In genomic region chr15:48507416-48508065, GRCh38 we compare ENCODE assay signal across 8 cellular contexts.
A peak's percentile ranks its signal among the peaks of the same experiment; 100 is the strongest.
DNase-seq lines count a peak whose midpoint lies in the region; ATAC-seq and TF ChIP-seq lines count a peak whose summit lies in the region.

No MANE protein-coding gene starts in this region.

- TF ChIP-seq CTCF in LNCaP clone FGC (IDR thresholded peaks at IDR 0.05; ENCODE audit: control insufficient read depth, extremely low read depth, insufficient read depth) = peak; percentile 55
- peak; percentile 39 for TF ChIP-seq CTCF in activated CD8-positive, alpha-beta T cell treated with anti-CD3 and anti-CD28 coated beads for 36 hours (IDR thresholded peaks at IDR 0.05)
- TF ChIP-seq CTCF in spleen (IDR thresholded peaks at IDR 0.05 in 8 of 11, conservative IDR thresholded peaks at IDR 0.05 in 3 of 11) = peak in 10 of 11 experiments; percentile 11 to 75 (median 54)

- 52% methylated on average over 2 of the region's 2 CpGs for WGBS in right cardiac atrium
- 37 to 52% (median 41%) methylated on average over 2 of the region's 2 CpGs for WGBS in spleen, 5 donors

- H3K9me3 Mint-ChIP-seq in activated naive CD8-positive, alpha-beta T cell treated with anti-CD3 and anti-CD28 coated beads, Interleukin-2, amount 50 U/mL, for 24 hours = no peaks in the 10 kb centered on the region
- H3K9me3 Mint-ChIP-seq in activated naive CD8-positive, alpha-beta T cell treated with anti-CD3 and anti-CD28 coated beads for 36 hours = no peaks in the 10 kb centered on the region
- H3K9me3 Mint-ChIP-seq in activated CD8-positive, alpha-beta T cell treated with anti-CD3 and anti-CD28 coated beads for 36 hours = no peaks in the 10 kb centered on the region

- no peak for TF ChIP-seq POLR2A in spleen (IDR thresholded peaks at IDR 0.05)

- POLR2A ChIA-PET in activated CD8-positive, alpha-beta T cell treated with anti-CD3 and anti-CD28 coated beads for 36 hours (lab: Charles Lee) = no interaction called here

- no peak overlapping the region for H3K4me3 Mint-ChIP-seq in activated naive CD8-positive, alpha-beta T cell treated with anti-CD3 and anti-CD28 coated beads, Interleukin-2, amount 50 U/mL, for 24 hours
- no peak overlapping the region for H3K4me3 Mint-ChIP-seq in activated naive CD8-positive, alpha-beta T cell treated with anti-CD3 and anti-CD28 coated beads for 36 hours
- no peak overlapping the region for H3K4me3 Mint-ChIP-seq in activated CD8-positive, alpha-beta T cell treated with anti-CD3 and anti-CD28 coated beads for 36 hours

- no peaks in the 10 kb centered on the region for H3K4me1 ChIP-seq in right cardiac atrium (ENCODE audit: control insufficient read depth, insufficient read depth, low read length)
- no peaks in the 10 kb centered on the region for H3K4me1 ChIP-seq in spleen

- intact Hi-C loops in activated CD8-positive, alpha-beta T cell treated with anti-CD3 and anti-CD28 coated beads for 36 hours (cut with micrococcal nuclease) = no loop called here
- intact Hi-C loops in right cardiac atrium (cut with DNase I) (no loop called here), spleen (cut with DNase I; ENCODE audit: low total_unique reads) (no loop called here)

- no peaks in the 10 kb centered on the region for H3K27me3 Mint-ChIP-seq in activated naive CD8-positive, alpha-beta T cell treated with anti-CD3 and anti-CD28 coated beads, Interleukin-2, amount 50 U/mL, for 24 hours
- H3K27me3 Mint-ChIP-seq in activated naive CD8-positive, alpha-beta T cell treated with anti-CD3 and anti-CD28 coated beads for 36 hours = peaks cover 6% of the 10 kb centered on the region
- no peaks in the 10 kb centered on the region for H3K27me3 Mint-ChIP-seq in activated CD8-positive, alpha-beta T cell treated with anti-CD3 and anti-CD28 coated beads for 36 hours

- H3K9me3 ChIP-seq in right cardiac atrium (ENCODE audit: control insufficient read depth, low read length) (no peaks in the 10 kb centered on the region), spleen (no peaks in the 10 kb centered on the region)

- CTCF ChIA-PET in activated CD8-positive, alpha-beta T cell treated with anti-CD3 and anti-CD28 coated beads for 36 hours (lab: Charles Lee) = interaction anchor here (0.6 to 1.7 kb wide), 7 partner anchors 9 to 81 kb away, joined by 3 to 5 read pairs (median 3); no protein-coding TSS in a partner anchor

- H3K27me3 ChIP-seq in right cardiac atrium (ENCODE audit: control insufficient read depth, insufficient read depth) (no peaks in the 10 kb centered on the region), spleen (replicated peaks in 1 of 7) (no peaks in the 10 kb centered on the region)

- peak; percentile 4 for DNase-seq in activated naive CD8-positive, alpha-beta T cell treated with anti-CD3 and anti-CD28 coated beads, Interleukin-2, amount 50 U/mL, for 24 hours
- no peak for DNase-seq in activated naive CD8-positive, alpha-beta T cell treated with anti-CD3 and anti-CD28 coated beads for 36 hours
- peak; percentile 90 for DNase-seq in LNCaP clone FGC (ENCODE audit: low read depth)
- DNase-seq in activated CD8-positive, alpha-beta T cell treated with anti-CD3 and anti-CD28 coated beads for 36 hours = peak; percentile 27
- DNase-seq in right cardiac atrium = no peak
- no peak for DNase-seq in spleen
- no peak for DNase-seq in activated CD4-positive, alpha-beta T cell treated with anti-CD3 and anti-CD28 coated beads for 4 hours

- peaks cover 0 to 76% (median 0%) of the 10 kb centered on the region in 6 donors for H3K36me3 ChIP-seq in spleen

- no peak overlapping the region for H3K27ac ChIP-seq in right cardiac atrium (ENCODE audit: low read length)
- no peak overlapping the region for H3K27ac ChIP-seq in spleen

- H3K36me3 Mint-ChIP-seq in activated naive CD8-positive, alpha-beta T cell treated with anti-CD3 and anti-CD28 coated beads, Interleukin-2, amount 50 U/mL, for 24 hours (ENCODE audit: low read depth) = no peaks in the 10 kb centered on the region
- no peaks in the 10 kb centered on the region for H3K36me3 Mint-ChIP-seq in activated naive CD8-positive, alpha-beta T cell treated with anti-CD3 and anti-CD28 coated beads for 36 hours
- H3K36me3 Mint-ChIP-seq in activated CD8-positive, alpha-beta T cell treated with anti-CD3 and anti-CD28 coated beads for 36 hours (ENCODE audit: low read depth) = no peaks in the 10 kb centered on the region

- no peaks in the 10 kb centered on the region for H3K4me1 Mint-ChIP-seq in activated naive CD8-positive, alpha-beta T cell treated with anti-CD3 and anti-CD28 coated beads, Interleukin-2, amount 50 U/mL, for 24 hours
- no peaks in the 10 kb centered on the region for H3K4me1 Mint-ChIP-seq in activated naive CD8-positive, alpha-beta T cell treated with anti-CD3 and anti-CD28 coated beads for 36 hours
- no peaks in the 10 kb centered on the region for H3K4me1 Mint-ChIP-seq in activated CD8-positive, alpha-beta T cell treated with anti-CD3 and anti-CD28 coated beads for 36 hours (ENCODE audit: low read depth)

- no peak for ATAC-seq in activated naive CD8-positive, alpha-beta T cell treated with anti-CD3 and anti-CD28 coated beads, Interleukin-2, amount 50 U/mL, for 24 hours
- ATAC-seq in GM21825 (IDR thresholded peaks at IDR 0.05; ENCODE audit: unreplicated experiment) (peak; percentile 81), right cardiac atrium (peak; percentile 56 to 65)
- ATAC-seq in activated CD8-positive, alpha-beta T cell treated with anti-CD3 and anti-CD28 coated beads for 36 hours = peak; percentile 37

- H3K4me3 ChIP-seq in LNCaP clone FGC (ENCODE audit: low read depth, low read length) = no peak overlapping the region
- no peak overlapping the region for H3K4me3 ChIP-seq in right cardiac atrium (ENCODE audit: low read length)
- H3K4me3 ChIP-seq in spleen = no peak overlapping the region

- no peak overlapping the region for H3K27ac Mint-ChIP-seq in activated naive CD8-positive, alpha-beta T cell treated with anti-CD3 and anti-CD28 coated beads, Interleukin-2, amount 50 U/mL, for 24 hours
- no peak overlapping the region for H3K27ac Mint-ChIP-seq in activated naive CD8-positive, alpha-beta T cell treated with anti-CD3 and anti-CD28 coated beads for 36 hours
- H3K27ac Mint-ChIP-seq in activated CD8-positive, alpha-beta T cell treated with anti-CD3 and anti-CD28 coated beads for 36 hours = no peak overlapping the region

Comparison
In these comparisons a context has a peak if more than half of its experiments do, and no peak if none do; other contexts are left out.
1. DNase-seq: peak in activated naive CD8-positive, alpha-beta T cell treated with anti-CD3 and anti-CD28 coated beads, Interleukin-2, amount 50 U/mL, for 24 hours (single experiment), LNCaP clone FGC (single experiment) and activated CD8-positive, alpha-beta T cell treated with anti-CD3 and anti-CD28 coated beads for 36 hours (single experiment); none in activated naive CD8-positive, alpha-beta T cell treated with anti-CD3 and anti-CD28 coated beads for 36 hours (single experiment), right cardiac atrium (0 of 3), spleen (single experiment) and activated CD4-positive, alpha-beta T cell treated with anti-CD3 and anti-CD28 coated beads for 4 hours (0 of 2).
2. Peak in every context shown above with its lines, with median percentiles within 50 percentile points of each other: CTCF ChIP-seq.